Comparison of ENCODE assay signal across 17 cellular contexts in genomic region chr21:45178072-45178608, GRCh38.
DNase-seq lines count a peak whose midpoint lies in the region; ATAC-seq and TF ChIP-seq lines count a peak whose summit lies in the region.
"Had no signal": no experiment of that assay in that cellular context is flagged by ENCODE, and none has a peak within 500 bp of the region (broad histone marks: within the 10 kb centered on the region; RNA-seq: fewer than 3 reads in every experiment).

No MANE protein-coding gene starts in this region.

- no peak overlapping the region for H3K27ac Mint-ChIP-seq in endodermal cell

- H3K36me3 ChIP-seq in endodermal cell (ENCODE audit: control insufficient read depth, insufficient read depth, low read length) = no peaks in the 10 kb centered on the region
- H3K36me3 ChIP-seq in osteoblast (ENCODE audit: insufficient read depth, low read length) = peaks cover 15% of the 10 kb centered on the region

- DNase-seq in activated CD8-positive, alpha-beta memory T cell treated with anti-CD3 and anti-CD28 coated beads for 24 hours = peak; percentile 13
- DNase-seq in activated CD8-positive, alpha-beta memory T cell treated with anti-CD3 and anti-CD28 coated beads, Interleukin-2, amount 50 U/mL, for 4 hours = no peak
- DNase-seq in endodermal cell (peak; percentile 29), osteoblast (ENCODE audit: insufficient read length, low spot score, missing footprints) (peak; percentile 45), SKM-1 treated with dmso at 0.1 percent for 144 hours (lab: John Stamatoyannopoulos, UW; ENCODE audit: unreplicated experiment) (no peak)
- DNase-seq: 8988T; C1 segment of cervical spinal cord; Calu3; CD4-positive, alpha-beta memory T cell; COR-L47; DMS53; DMS79 treated with DMSO at 0.1 percent for 48 hours; GF-D8; GOT3; HCEC 1CT had no signal

- H3K27ac ChIP-seq in endodermal cell (ENCODE audit: low read depth, low read length) (no peak overlapping the region), osteoblast (ENCODE audit: low read depth, low read length) (no peak overlapping the region)

- no peaks in the 10 kb centered on the region for H3K79me2 ChIP-seq in osteoblast (ENCODE audit: insufficient read depth, low read length)

- no peaks in the 10 kb centered on the region for H3K9me3 Mint-ChIP-seq in endodermal cell
- H3K9me3 Mint-ChIP-seq: CD4-positive, alpha-beta memory T cell had no signal

- ATAC-seq in activated CD4-positive, CD25-positive, alpha-beta regulatory T cell treated with anti-CD3 and anti-CD28 coated beads, Interleukin-2, amount 50 U/mL, for 24 hours = no peak
- ATAC-seq in GM21367 (IDR thresholded peaks at IDR 0.05; ENCODE audit: unreplicated experiment) = no peak

- H3K4me3 Mint-ChIP-seq in endodermal cell = no peak overlapping the region
- H3K4me3 Mint-ChIP-seq: CD4-positive, alpha-beta memory T cell had no signal

- H3K4me1 Mint-ChIP-seq in endodermal cell = peaks cover 13% of the 10 kb centered on the region

- 93 to 97% methylated on average over 11 to 12 of the region's 12 CpGs for WGBS in endodermal cell (ENCODE audit: insufficient coverage in 1 of 2, insufficient read length in 1 of 2), 2 experiments

- H3K4me1 ChIP-seq in endodermal cell (ENCODE audit: control insufficient read depth, insufficient read depth, low read length) = peaks cover 11% of the 10 kb centered on the region
- no peaks in the 10 kb centered on the region for H3K4me1 ChIP-seq in osteoblast (ENCODE audit: insufficient read depth, low read length)

- no peak overlapping the region for H2AFZ ChIP-seq in osteoblast (ENCODE audit: low read length)

- peaks cover 14% of the 10 kb centered on the region for H3K36me3 Mint-ChIP-seq in endodermal cell (ENCODE audit: low read depth)

- H3K9ac ChIP-seq in endodermal cell (ENCODE audit: extremely low read depth, low read length, poor library complexity, severe bottlenecking) = no peak overlapping the region

- TF ChIP-seq CTCF in endodermal cell (conservative IDR thresholded peaks at IDR 0.05) (no peak), osteoblast (IDR thresholded peaks at IDR 0.05; ENCODE audit: extremely low read depth, low read depth, low read length) (no peak)

- H3K9me3 ChIP-seq in endodermal cell (ENCODE audit: control insufficient read depth, low read length) (no peaks in the 10 kb centered on the region), osteoblast (ENCODE audit: low read depth, low read length) (no peaks in the 10 kb centered on the region)

- H3K27me3 ChIP-seq in endodermal cell (ENCODE audit: control insufficient read depth, insufficient read depth, low read length, poor library complexity, severe bottlenecking) (no peaks in the 10 kb centered on the region), osteoblast (ENCODE audit: insufficient read depth, low read length) (no peaks in the 10 kb centered on the region)

- H3K4me2 ChIP-seq in osteoblast (ENCODE audit: insufficient read depth, low read length) = no peak overlapping the region

- H3K4me3 ChIP-seq in endodermal cell (ENCODE audit: low read length) (no peak overlapping the region), osteoblast (ENCODE audit: insufficient read depth, low read length) (no peak overlapping the region)

- no peaks in the 10 kb centered on the region for H4K20me1 ChIP-seq in osteoblast (ENCODE audit: insufficient read depth, low read length)

- no peaks in the 10 kb centered on the region for H3K27me3 Mint-ChIP-seq in endodermal cell (ENCODE audit: insufficient read depth)
- H3K27me3 Mint-ChIP-seq: CD4-positive, alpha-beta memory T cell had no signal

Comparison
In these comparisons a context has a peak if more than half of its experiments do, and no peak if none do; other contexts are left out.
1. DNase-seq: peak in activated CD8-positive, alpha-beta memory T cell treated with anti-CD3 and anti-CD28 coated beads for 24 hours (single experiment), endodermal cell (single experiment) and osteoblast (single experiment); none in activated CD8-positive, alpha-beta memory T cell treated with anti-CD3 and anti-CD28 coated beads, Interleukin-2, amount 50 U/mL, for 4 hours (single experiment) and SKM-1 treated with dmso at 0.1 percent for 144 hours (single experiment).